In the genomic region with DNA sequence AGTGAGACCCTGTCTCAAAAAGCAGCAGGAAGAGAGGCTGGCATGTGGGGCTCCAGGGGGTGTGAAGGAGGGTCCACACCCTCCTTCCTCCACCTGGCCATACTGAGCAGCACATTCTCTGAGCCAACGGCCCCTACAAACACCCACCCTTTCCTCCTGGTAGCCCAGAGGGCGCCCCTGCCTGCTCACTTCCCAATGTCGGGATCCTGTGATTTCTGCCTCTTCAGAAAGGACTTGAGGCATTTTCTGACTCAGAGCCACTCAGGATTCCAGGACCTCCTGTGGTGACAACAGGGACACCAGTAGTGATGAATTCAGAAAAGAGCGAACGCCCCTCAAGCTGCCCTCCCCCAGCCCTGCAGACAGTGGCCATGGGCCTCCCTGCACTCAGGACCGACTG, we compare ENCODE assay signal across 22 cellular contexts. TPM values are rescaled to one million over a fixed set of nuclear protein-coding genes. Genes with fewer than 3 reads are reported as not detected.
DNase-seq lines count a peak whose midpoint lies in the region; ATAC-seq and TF ChIP-seq lines count a peak whose summit lies in the region.
"Had no signal": no experiment of that assay in that cellular context is flagged by ENCODE, and none has a peak within 500 bp of the region (broad histone marks: within the 10 kb centered on the region; RNA-seq: fewer than 3 reads in every experiment).

No MANE protein-coding gene starts in this region.

- H3K27me3 ChIP-seq in BLaER1: no peaks in the 10 kb centered on the region
- H3K27me3 ChIP-seq in ascending aorta: no peaks in the 10 kb centered on the region
- H3K27me3 ChIP-seq: neural progenitor cell, vagina had no signal

- H3K27ac ChIP-seq in BLaER1 (peak overlapping the region; percentile 45; the same call in 1 of the 2 replicates), ascending aorta (no peak overlapping the region)
- H3K27ac ChIP-seq: left ventricle myocardium inferior, neural progenitor cell, prostate gland, vagina had no signal

- H3K4me3 ChIP-seq in BLaER1 (no peak overlapping the region), ascending aorta (no peak overlapping the region)
- H3K4me3 ChIP-seq: left ventricle myocardium inferior, neural progenitor cell, prostate gland, vagina had no signal

- ATAC-seq in T-cell (replicated peaks in 1 of 4): no peak
- ATAC-seq in naive B cell (ENCODE audit: low read depth in 2 of 2): no peak
- ATAC-seq: activated CD8-positive, alpha-beta T cell treated with anti-CD3 and anti-CD28 coated beads for 36 hours; SK-N-SH treated with all-trans-retinoic acid at 6 μM for 48 hours had no signal

- H3K9ac ChIP-seq in BLaER1: no peak overlapping the region; the same call in 1 of the 2 replicates
- H3K9ac ChIP-seq: neural progenitor cell had no signal

- TF ChIP-seq CTCF in ascending aorta (IDR thresholded peaks at IDR 0.05): no peak

- peak overlapping the region; percentile 86 for H3K4me2 ChIP-seq in BLaER1
- H3K4me2 ChIP-seq: neural progenitor cell had no signal

- H3K4me1 Mint-ChIP-seq in T-cell: peaks cover 40 to 53% (median 41%) of the 10 kb centered on the region in 3 donors
- peaks cover 43 to 72% (median 71%) of the 10 kb centered on the region in 3 donors for H3K4me1 Mint-ChIP-seq in naive B cell
- H3K4me1 Mint-ChIP-seq: neural progenitor cell had no signal

- H3K27me3 Mint-ChIP-seq in T-cell: no peaks in the 10 kb centered on the region
- peaks cover 9 to 29% (median 19%) of the 10 kb centered on the region in 3 donors for H3K27me3 Mint-ChIP-seq in naive B cell
- H3K27me3 Mint-ChIP-seq: activated CD8-positive, alpha-beta T cell treated with anti-CD3 and anti-CD28 coated beads for 36 hours had no signal

- DNase-seq in EH (ENCODE audit: low read depth) (peak; percentile 16), T-cell (no peak), naive B cell (no peak), NCI-H1048 (lab: John Stamatoyannopoulos, UW) (no peak), ureter (ENCODE audit: low spot score) (no peak), ACHN (no peak), ascending aorta (ENCODE audit: low spot score in 2 of 2) (no peak)
- DNase-seq: activated CD8-positive, alpha-beta T cell treated with anti-CD3 and anti-CD28 coated beads for 36 hours; activated naive CD4-positive, alpha-beta T cell; anterior cingulate cortex; central memory CD4-positive, alpha-beta T cell; COR-L47; foreskin fibroblast; left ventricle myocardium inferior; NCI-H1417 treated with DMSO at 0.1 percent for 48 hours; NCI-H526; T1000 had no signal

- CTCF ChIA-PET in T-cell (lab: Charles Lee): no interaction called here

- H3K36me3 Mint-ChIP-seq in T-cell (peaks cover 11% of the 10 kb centered on the region), naive B cell (peaks cover 7 to 12% of the 10 kb centered on the region in 2 donors)

- in situ Hi-C loops in ACHN (cut with HindIII; ENCODE audit: low pct_ligation_motif_present, low pct_unique_long_range_greater_than_20kb, low sequenced_read_pairs): no loop called here

- H3K9me3 ChIP-seq in BLaER1 (no peaks in the 10 kb centered on the region), ascending aorta (no peaks in the 10 kb centered on the region)
- H3K9me3 ChIP-seq: left ventricle myocardium inferior, prostate gland, vagina had no signal

- intact Hi-C loops in ascending aorta (cut with DNase I): no loop called here

- H4K20me1 ChIP-seq in BLaER1: peaks cover 79% of the 10 kb centered on the region

- H3K36me3 ChIP-seq in BLaER1: peaks cover 97% of the 10 kb centered on the region
- H3K36me3 ChIP-seq in ascending aorta: peaks cover 12 to 43% of the 10 kb centered on the region in 2 donors
- H3K36me3 ChIP-seq: neural progenitor cell, prostate gland had no signal

- H3K4me3 Mint-ChIP-seq in T-cell (peak overlapping the region in 1 of 3 donors; percentile 37), naive B cell (peak overlapping the region; percentile 22 to 79 (median 72))
- H3K4me3 Mint-ChIP-seq: activated CD8-positive, alpha-beta T cell treated with anti-CD3 and anti-CD28 coated beads for 36 hours; neural progenitor cell had no signal

- H3K27ac Mint-ChIP-seq in T-cell: peak overlapping the region; percentile 82 to 91
- H3K27ac Mint-ChIP-seq in naive B cell: peak overlapping the region in 3 of 6 donors; percentile 37 to 79 (median 47)
- H3K27ac Mint-ChIP-seq: activated CD8-positive, alpha-beta T cell treated with anti-CD3 and anti-CD28 coated beads for 36 hours; neural progenitor cell had no signal

- H3K4me1 ChIP-seq in BLaER1 (peaks cover 75% of the 10 kb centered on the region), ascending aorta (no peaks in the 10 kb centered on the region)
- H3K4me1 ChIP-seq: neural progenitor cell, prostate gland, vagina had no signal

- POLR2A ChIA-PET in T-cell (lab: Charles Lee): no interaction called here

- H3K9me3 Mint-ChIP-seq in T-cell (no peaks in the 10 kb centered on the region), naive B cell (no peaks in the 10 kb centered on the region)
- H3K9me3 Mint-ChIP-seq: activated CD8-positive, alpha-beta T cell treated with anti-CD3 and anti-CD28 coated beads for 36 hours; neural progenitor cell had no signal

RNA-seq across cellular contexts. Expression of gene LDLR, which starts 36.9 kb away (rescaled TPM):
- total RNA-seq in T-cell (10 to 100 TPM; 33.8 to 50.4 (median 42.0) TPM), ureter (78.2 TPM), ascending aorta (37.4 TPM)
- 1 to 10 TPM in 3 of 6 donors, under 1 TPM in 3; 0.35 to 2.6 (median 1.0) TPM for polyA plus RNA-seq in naive B cell (ENCODE audit: low read depth in 6 of 6)
